ENCODE assay signal across 8 cellular contexts in the genomic region with DNA sequence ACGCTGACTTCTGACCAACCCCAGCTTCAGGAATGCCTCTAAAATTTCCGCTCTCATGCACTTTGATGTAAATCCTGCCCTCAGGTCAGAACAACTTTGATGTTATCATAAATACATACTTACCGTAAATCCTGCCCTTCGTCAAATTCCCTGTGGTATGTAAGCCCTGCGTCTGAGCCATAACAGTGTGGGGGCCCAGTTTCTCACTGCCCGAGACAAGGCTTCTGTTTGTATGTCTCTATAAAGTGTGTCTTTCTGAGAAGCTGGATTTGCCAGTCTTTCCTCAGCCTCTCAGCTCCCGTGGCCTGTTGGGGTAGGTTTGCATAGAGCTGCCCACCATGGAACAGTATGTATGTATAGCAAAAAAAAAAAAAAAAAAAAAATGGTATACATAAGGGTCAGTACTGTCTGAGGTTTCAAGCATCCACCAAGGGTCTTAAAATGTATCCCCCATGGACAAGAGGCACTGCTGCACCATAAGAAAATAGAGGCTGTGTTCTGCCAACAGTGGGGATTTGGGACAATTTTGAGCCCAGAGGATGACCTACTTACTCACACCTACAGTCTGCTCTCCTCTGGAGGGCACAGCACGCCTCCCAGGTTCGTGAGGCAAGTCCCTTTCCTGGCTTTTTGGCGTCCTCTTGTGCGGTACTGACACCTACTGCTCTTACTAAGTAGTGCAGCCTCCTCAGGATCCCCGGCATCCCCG. TPM values are rescaled to one million over a fixed set of nuclear protein-coding genes. Genes with fewer than 3 reads are reported as not detected.
DNase-seq lines count a peak whose midpoint lies in the region; ATAC-seq, FAIRE-seq and TF ChIP-seq lines count a peak whose summit lies in the region.

No MANE protein-coding gene starts in this region.

- H3K4me3 ChIP-seq in dorsolateral prefrontal cortex (peak overlapping the region in 2 of 59 donors; percentile 3 to 33), lower lobe of right lung (no peak overlapping the region)

- H3K27ac Mint-ChIP-seq in activated CD4-positive, alpha-beta memory T cell treated with anti-CD3 and anti-CD28 coated beads for 36 hours: no peak overlapping the region

- peaks cover 19% of the 10 kb centered on the region for H3K4me1 Mint-ChIP-seq in activated CD4-positive, alpha-beta memory T cell treated with anti-CD3 and anti-CD28 coated beads for 36 hours (ENCODE audit: low read depth)

- no peaks in the 10 kb centered on the region for H3K9me3 ChIP-seq in lower lobe of right lung

- H3K4me1 ChIP-seq in lower lobe of right lung: peaks cover 29% of the 10 kb centered on the region

- H3K36me3 ChIP-seq in lower lobe of right lung: peaks cover 28% of the 10 kb centered on the region

- intact Hi-C loops in activated CD4-positive, alpha-beta memory T cell treated with anti-CD3 and anti-CD28 coated beads for 36 hours (cut with micrococcal nuclease): loop anchor here (1.0 kb wide), 1 partner anchor 67 kb away; no protein-coding TSS in a partner anchor
- intact Hi-C loops in dorsolateral prefrontal cortex (cut with DNase I): loop anchor here (2.0 to 5.0 kb wide), 2 partner anchors 66 to 68 kb away; a partner anchor contains a TSS
- intact Hi-C loops in lower lobe of right lung (cut with DNase I): loop anchor here (5.0 kb wide), 1 partner anchor 66 kb away; a partner anchor contains a TSS

- POLR2A ChIA-PET in activated CD4-positive, alpha-beta memory T cell treated with anti-CD3 and anti-CD28 coated beads for 36 hours (lab: Charles Lee): interaction anchor here (0.7 to 3.1 kb wide), 5 partner anchors 17 to 83 kb away, joined by 3 to 19 read pairs (median 4); a partner anchor contains a TSS

- no peaks in the 10 kb centered on the region for H3K27me3 Mint-ChIP-seq in activated CD4-positive, alpha-beta memory T cell treated with anti-CD3 and anti-CD28 coated beads for 36 hours

- ATAC-seq in HG03565 (IDR thresholded peaks at IDR 0.05; ENCODE audit: unreplicated experiment): peak; percentile 52
- peak; percentile 92 to 94 for ATAC-seq in lower lobe of right lung

- peak; percentile 94 for FAIRE-seq in GM18507 (lab: Jason Lieb, UNC)

- no peaks in the 10 kb centered on the region for H3K27me3 ChIP-seq in dorsolateral prefrontal cortex
- H3K27me3 ChIP-seq in lower lobe of right lung (ENCODE audit: low read depth): no peaks in the 10 kb centered on the region

- no peaks in the 10 kb centered on the region for H3K9me3 Mint-ChIP-seq in activated CD4-positive, alpha-beta memory T cell treated with anti-CD3 and anti-CD28 coated beads for 36 hours

- no peak overlapping the region for H3K4me3 Mint-ChIP-seq in activated CD4-positive, alpha-beta memory T cell treated with anti-CD3 and anti-CD28 coated beads for 36 hours

- DNase-seq in A172 (ENCODE audit: low spot score): peak; percentile 82
- peak; percentile 71 for DNase-seq in GM18507 (ENCODE audit: extremely low spot score, insufficient read length, low read depth)
- DNase-seq in NCI-H748 treated with DMSO at 0.1 percent for 48 hours (lab: John Stamatoyannopoulos, UW): peak; percentile 18
- DNase-seq in activated CD4-positive, alpha-beta memory T cell treated with anti-CD3 and anti-CD28 coated beads for 36 hours: peak; percentile 86
- DNase-seq in dorsolateral prefrontal cortex: peak; percentile 57 to 89 (median 80)
- DNase-seq in lower lobe of right lung: peak; percentile 82
- peak; percentile 66 for DNase-seq in stimulated activated CD8-positive, alpha-beta memory T cell treated with anti-CD3 and anti-CD28 coated beads, Interleukin-12 subunit alpha, Interleukin-12 subunit beta, amount 100 ng/mL, for 1 hour (ENCODE audit: low read depth)

- H3K27ac ChIP-seq in dorsolateral prefrontal cortex (peak overlapping the region in 37 of 59 donors; percentile 32 to 91 (median 73)), lower lobe of right lung (no peak overlapping the region)

- peaks cover 24% of the 10 kb centered on the region for H3K36me3 Mint-ChIP-seq in activated CD4-positive, alpha-beta memory T cell treated with anti-CD3 and anti-CD28 coated beads for 36 hours

- peak; percentile 47 to 94 (median 88) for TF ChIP-seq CTCF in dorsolateral prefrontal cortex (IDR thresholded peaks at IDR 0.05 in 54 of 56, conservative IDR thresholded peaks at IDR 0.05 in 2 of 56; ENCODE audit: low read depth in 1 of 56, partially characterized antibody in 56 of 56)
- TF ChIP-seq CTCF in lower lobe of right lung (IDR thresholded peaks at IDR 0.05): peak; percentile 96

- CTCF ChIA-PET in activated CD4-positive, alpha-beta memory T cell treated with anti-CD3 and anti-CD28 coated beads for 36 hours (lab: Charles Lee): interaction anchor here (0.6 to 20.2 kb wide), 31 partner anchors 8 to 305 kb away, joined by 3 to 571 read pairs (median 4); a partner anchor contains a TSS

RNA-seq across cellular contexts. Expression of a gene that starts 17.5 kb away (rescaled TPM):
- total RNA-seq in A172 (2014; rRNA removed; shearing (Covaris generic)): 40.2 and 44.6 TPM in 2 replicates
- total RNA-seq in activated CD4-positive, alpha-beta memory T cell treated with anti-CD3 and anti-CD28 coated beads for 36 hours: 10 to 100 TPM; 60.4 to 62.8 TPM
- 100 to 1,000 TPM in 7 of 120 experiments, 10 to 100 TPM in 113; 48.9 to 123 (median 70.7) TPM for total RNA-seq in dorsolateral prefrontal cortex
- 36.1 TPM for total RNA-seq in lower lobe of right lung

RNA-seq across cellular contexts. Expression of a gene that starts 17.6 kb away (rescaled TPM):
- 19.0 and 23.9 TPM in 2 replicates for total RNA-seq in A172 (2014; rRNA removed; shearing (Covaris generic))
- 10 to 100 TPM; 20.6 to 22.2 TPM for total RNA-seq in activated CD4-positive, alpha-beta memory T cell treated with anti-CD3 and anti-CD28 coated beads for 36 hours
- total RNA-seq in dorsolateral prefrontal cortex (10 to 100 TPM; 11.9 to 33.6 (median 20.1) TPM), lower lobe of right lung (16.8 TPM)

Comparison
In these comparisons a context has a peak if more than half of its experiments do, and no peak if none do; other contexts are left out.
1. DNase-seq: peak in every context shown above with its lines; median percentile 86 in activated CD4-positive, alpha-beta memory T cell treated with anti-CD3 and anti-CD28 coated beads for 36 hours; 82 in A172; 82 in lower lobe of right lung; 80 in dorsolateral prefrontal cortex; 71 in GM18507; 66 in stimulated activated CD8-positive, alpha-beta memory T cell treated with anti-CD3 and anti-CD28 coated beads, Interleukin-12 subunit alpha, Interleukin-12 subunit beta, amount 100 ng/mL, for 1 hour; 18 in NCI-H748 treated with DMSO at 0.1 percent for 48 hours.